In the genomic region with DNA sequence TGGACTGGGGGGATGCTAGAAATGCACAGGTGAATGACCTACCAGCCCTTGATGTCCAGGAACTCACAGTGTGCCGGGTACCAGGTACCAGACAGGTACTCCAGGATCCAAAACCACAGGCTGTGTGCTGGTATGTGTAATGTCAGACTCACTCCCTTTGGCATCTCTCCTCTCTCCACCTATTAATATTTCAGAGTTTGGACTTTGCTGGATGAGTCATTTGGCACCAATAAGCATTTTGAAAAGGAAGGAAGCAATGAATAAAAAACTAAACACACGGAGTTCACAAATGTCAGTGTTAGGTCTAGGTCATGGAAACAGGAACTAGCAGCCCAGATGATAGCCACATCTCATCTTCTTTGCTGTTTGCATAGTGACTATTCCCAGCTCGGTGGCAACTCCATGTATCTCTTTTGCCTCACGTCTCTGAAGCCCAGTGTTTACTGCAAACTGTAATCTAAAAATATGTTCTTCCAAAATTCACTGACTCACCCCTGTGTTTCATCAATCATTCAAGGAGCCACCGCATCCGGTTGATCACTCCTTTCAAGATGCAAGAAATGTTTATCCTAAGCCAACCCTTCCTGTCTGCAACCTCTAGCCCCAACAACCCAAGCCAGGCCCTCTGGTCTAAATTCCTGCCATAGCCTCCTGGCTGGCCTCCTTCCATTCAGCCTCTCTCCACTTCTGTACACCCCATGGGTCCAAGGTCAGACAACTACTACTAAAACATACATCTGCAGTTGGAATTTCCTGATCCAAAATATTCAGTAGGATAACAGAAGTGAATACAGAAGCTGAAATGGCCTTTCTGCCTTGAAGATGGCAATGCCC, we compare ENCODE assay signal across 8 cellular contexts. TPM values are rescaled to one million over a fixed set of nuclear protein-coding genes. Genes with fewer than 3 reads are reported as not detected.
DNase-seq lines count a peak whose midpoint lies in the region; ATAC-seq, FAIRE-seq and TF ChIP-seq lines count a peak whose summit lies in the region.

No MANE protein-coding gene starts in this region.

- peak; percentile 78 for ATAC-seq in activated CD4-positive, alpha-beta T cell treated with anti-CD3 and anti-CD28 coated beads for 36 hours
- ATAC-seq in pancreas (peak; percentile 84 to 91 (median 90)), GM21526 (IDR thresholded peaks at IDR 0.05; ENCODE audit: low FRiP score, unreplicated experiment) (no peak), HG02973 (IDR thresholded peaks at IDR 0.05; ENCODE audit: unreplicated experiment) (no peak)

- no peak for TF ChIP-seq CTCF in pancreas (IDR thresholded peaks at IDR 0.05)

- no peak for FAIRE-seq in pancreas (lab: Jason Lieb, UNC)

- H3K4me1 Mint-ChIP-seq in activated CD4-positive, alpha-beta T cell treated with anti-CD3 and anti-CD28 coated beads for 36 hours: peaks cover 8% of the 10 kb centered on the region

- peaks cover 2 to 12% of the 10 kb centered on the region in 2 donors for H3K4me1 ChIP-seq in esophagus (ENCODE audit: control insufficient read depth in 2 of 2, insufficient read depth in 2 of 2, low read length in 1 of 2)
- H3K4me1 ChIP-seq in pancreas: peaks cover 0 to 18% (median 0%) of the 10 kb centered on the region in 3 donors

- H3K4me3 ChIP-seq in esophagus (ENCODE audit: low read depth in 1 of 2, low read length in 2 of 2) (no peak overlapping the region), pancreas (no peak overlapping the region)

- CTCF ChIA-PET in activated CD4-positive, alpha-beta T cell treated with anti-CD3 and anti-CD28 coated beads for 36 hours (lab: Charles Lee): interaction anchor here (1.2 kb wide), 1 partner anchor 116 kb away, joined by 3 read pairs; no protein-coding TSS in a partner anchor

- no peaks in the 10 kb centered on the region for H3K36me3 Mint-ChIP-seq in activated CD4-positive, alpha-beta T cell treated with anti-CD3 and anti-CD28 coated beads for 36 hours (ENCODE audit: low read depth)

- H3K27me3 Mint-ChIP-seq in activated CD4-positive, alpha-beta T cell treated with anti-CD3 and anti-CD28 coated beads for 36 hours: peaks cover 18% of the 10 kb centered on the region

- H3K27ac Mint-ChIP-seq in activated CD4-positive, alpha-beta T cell treated with anti-CD3 and anti-CD28 coated beads for 36 hours: peak overlapping the region; percentile 16

- H3K27me3 ChIP-seq in esophagus (ENCODE audit: control insufficient read depth in 1 of 2, insufficient read depth in 2 of 2, low read length in 2 of 2) (no peaks in the 10 kb centered on the region), pancreas (no peaks in the 10 kb centered on the region)

- POLR2A ChIA-PET in activated CD4-positive, alpha-beta T cell treated with anti-CD3 and anti-CD28 coated beads for 36 hours (lab: Charles Lee): no interaction called here

- intact Hi-C loops in activated CD4-positive, alpha-beta T cell treated with anti-CD3 and anti-CD28 coated beads for 36 hours (cut with DNase I, micrococcal nuclease): no loop called here
- intact Hi-C loops in pancreas (cut with DNase I): no loop called here

- H3K27ac ChIP-seq in esophagus (ENCODE audit: low read depth in 2 of 2, low read length in 1 of 2): peak overlapping the region; percentile 75 to 91
- H3K27ac ChIP-seq in pancreas: peak overlapping the region in 3 of 4 donors; percentile 34 to 71 (median 60)

- no peaks in the 10 kb centered on the region for H3K9me3 Mint-ChIP-seq in activated CD4-positive, alpha-beta T cell treated with anti-CD3 and anti-CD28 coated beads for 36 hours (ENCODE audit: low read depth)

- peak; percentile 54 for DNase-seq in activated CD4-positive, alpha-beta T cell treated with anti-CD3 and anti-CD28 coated beads for 36 hours
- DNase-seq in activated CD4-positive, alpha-beta T cell treated with anti-CD3 and anti-CD28 coated beads, Interleukin-2, amount 50 U/mL, for 4 hours: no peak
- peak; percentile 68 for DNase-seq in SK-MEL-5 (ENCODE audit: low read depth, low spot score)
- DNase-seq in pancreas: peak in 1 of 6 donors; percentile 44
- no peak for DNase-seq in putamen (ENCODE audit: low spot score)

- H3K36me3 ChIP-seq in esophagus (ENCODE audit: control insufficient read depth in 2 of 2, insufficient read depth in 2 of 2, low read length in 1 of 2) (no peaks in the 10 kb centered on the region), pancreas (no peaks in the 10 kb centered on the region)

- WGBS in esophagus, 2 donors: 6 to 13% methylated on average over 6 of the region's 6 CpGs
- 40 to 61% methylated on average over 6 of the region's 6 CpGs for WGBS in pancreas, 2 donors

- H3K9me3 ChIP-seq in esophagus (ENCODE audit: control insufficient read depth in 2 of 2, insufficient read depth in 1 of 2, low read depth in 1 of 2, low read length in 1 of 2) (no peaks in the 10 kb centered on the region), pancreas (no peaks in the 10 kb centered on the region)

- H3K4me3 Mint-ChIP-seq in activated CD4-positive, alpha-beta T cell treated with anti-CD3 and anti-CD28 coated beads for 36 hours: no peak overlapping the region

- in situ Hi-C loops in SK-MEL-5 (cut with HindIII; ENCODE audit: low pct_unique_long_range_greater_than_20kb, low sequenced_read_pairs): no loop called here

RNA-seq across cellular contexts. Expression of gene ITGB5, which starts 8.4 kb away (rescaled TPM):
- total RNA-seq in activated CD4-positive, alpha-beta T cell treated with anti-CD3 and anti-CD28 coated beads for 36 hours: under 1 TPM; 0.57 to 0.72 TPM
- 103 and 116 TPM in 2 replicates for total RNA-seq in SK-MEL-5 (2014; rRNA removed; shearing (Covaris generic))
- 161 and 167 TPM in 2 replicates for polyA plus RNA-seq in SK-MEL-5 (2015; cell fraction: cytosol; rRNA removed)
- polyA plus RNA-seq in SK-MEL-5 (2015; cell fraction: nucleus; rRNA removed): 39.1 and 53.1 TPM in 2 replicates
- 10 to 100 TPM; 19.5 to 39.6 TPM for polyA plus RNA-seq in esophagus
- total RNA-seq in pancreas: 10 to 100 TPM; 18.9 to 69.9 (median 27.2) TPM
- polyA plus RNA-seq in pancreas: 10 to 100 TPM in 1 of 2 donors, 1 to 10 TPM in 1; 9.5 to 15.1 TPM

RNA-seq across cellular contexts. Expression of gene MUC13, which starts 55.8 kb away (rescaled TPM):
- not detected for total RNA-seq in activated CD4-positive, alpha-beta T cell treated with anti-CD3 and anti-CD28 coated beads for 36 hours
- 0.03 TPM in 1 of 2 replicates, not detected in the other for total RNA-seq in SK-MEL-5 (2014; rRNA removed; shearing (Covaris generic))
- polyA plus RNA-seq in SK-MEL-5 (2015; cell fraction: cytosol; rRNA removed): 0.06 and 0.12 TPM in 2 replicates
- polyA plus RNA-seq in SK-MEL-5 (2015; cell fraction: nucleus; rRNA removed): not detected in 2 replicates
- polyA plus RNA-seq in esophagus (under 1 TPM in 1 of 2 donors, not detected in 1; 0.14 TPM), pancreas (1 to 10 TPM; 2.8 to 8.2 TPM)
- total RNA-seq in pancreas: 1 to 10 TPM; 1.2 to 9.9 (median 3.5) TPM

Comparison
In these comparisons a context has a peak if more than half of its experiments do, and no peak if none do; other contexts are left out.
1. DNase-seq: peak in activated CD4-positive, alpha-beta T cell treated with anti-CD3 and anti-CD28 coated beads for 36 hours (single experiment) and SK-MEL-5 (single experiment); none in activated CD4-positive, alpha-beta T cell treated with anti-CD3 and anti-CD28 coated beads, Interleukin-2, amount 50 U/mL, for 4 hours (0 of 2) and putamen (single experiment).
2. ATAC-seq: peak in activated CD4-positive, alpha-beta T cell treated with anti-CD3 and anti-CD28 coated beads for 36 hours (single experiment) and pancreas (4 of 4); none in GM21526 (single experiment) and HG02973 (single experiment).
3. RNA of gene ITGB5, which starts 8.4 kb away (total RNA-seq): 103 to 116 TPM in SK-MEL-5 and 18.9 to 69.9 TPM in pancreas; 0.57 to 0.72 TPM in activated CD4-positive, alpha-beta T cell treated with anti-CD3 and anti-CD28 coated beads for 36 hours; every median in the first group is over 10 times any median in the second.